8 cellular contexts compared by ENCODE assay signal in the genomic region with DNA sequence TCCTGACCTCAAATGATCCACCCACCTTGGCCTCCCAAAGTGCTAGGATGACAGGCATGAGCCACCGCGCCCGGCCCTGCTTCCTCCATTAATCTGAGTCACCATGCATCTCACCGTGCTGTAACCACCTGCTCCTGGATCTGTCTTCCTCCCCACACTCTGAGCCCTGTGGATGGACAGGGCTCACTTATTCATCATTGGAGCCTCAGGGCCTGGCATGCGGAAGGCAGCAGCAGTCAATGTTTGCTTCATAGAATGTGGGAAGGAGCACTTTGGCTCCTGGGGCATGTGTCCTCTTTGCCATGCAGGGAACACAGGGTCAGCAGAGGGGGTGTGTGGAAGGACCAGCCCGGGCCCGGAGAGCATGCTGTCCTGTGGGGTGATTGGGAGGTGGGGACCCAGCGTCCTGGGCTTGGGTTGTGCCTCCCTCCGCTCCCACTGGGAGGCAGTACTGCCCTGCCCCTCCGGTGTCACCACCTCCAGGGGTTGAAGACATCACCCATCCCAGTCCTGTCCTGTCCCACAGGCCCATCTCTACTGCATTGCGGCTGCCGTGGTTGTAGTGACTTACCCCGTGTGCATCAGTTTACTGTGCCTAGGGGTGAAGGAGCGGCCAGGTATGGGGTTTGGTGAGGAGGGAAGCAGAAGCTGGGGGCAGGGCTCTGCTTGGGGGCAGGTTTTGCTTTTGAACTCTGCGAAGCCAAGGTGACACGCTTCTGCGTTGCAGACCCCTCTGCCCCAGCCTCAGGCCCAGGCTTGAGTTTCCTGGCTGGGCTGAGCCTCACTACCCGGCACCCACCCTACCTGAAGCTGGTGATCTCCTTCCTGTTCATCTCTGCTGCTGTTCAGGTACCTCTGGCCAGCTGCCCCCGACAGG. TPM values are rescaled to one million over a fixed set of nuclear protein-coding genes. Genes with fewer than 3 reads are reported as not detected.
DNase-seq lines count a peak whose midpoint lies in the region; ATAC-seq and TF ChIP-seq lines count a peak whose summit lies in the region.

No MANE protein-coding gene starts in this region.

- no peak for ATAC-seq in GM18858 (IDR thresholded peaks at IDR 0.05; ENCODE audit: unreplicated experiment)

- H4K20me1 ChIP-seq in GM23248 (ENCODE audit: insufficient read depth) = no peaks in the 10 kb centered on the region

- no peak overlapping the region for H3K4me3 ChIP-seq in GM23248
- no peak overlapping the region for H3K4me3 ChIP-seq in WI38 (ENCODE audit: low read depth, low read length)

- H3K36me3 Mint-ChIP-seq in CD14-positive monocyte = peaks cover 20 to 24% of the 10 kb centered on the region in 2 donors

- no peak overlapping the region for H3K4me3 Mint-ChIP-seq in CD14-positive monocyte

- TF ChIP-seq CTCF in AG09319 (IDR thresholded peaks at IDR 0.05; ENCODE audit: low read depth, low read length) (0 out of 2 replicates have a peak, but pooled peaks have one; percentile 3), WI38 (IDR thresholded peaks at IDR 0.05; ENCODE audit: low read depth, low read length) (0 out of 2 replicates have a peak, but pooled peaks have one; percentile 6), CD14-positive monocyte (IDR thresholded peaks at IDR 0.05) (no peak)

- no peaks in the 10 kb centered on the region for H3K4me1 Mint-ChIP-seq in CD14-positive monocyte

- WGBS in GM23248 (ENCODE audit: low coverage in 1 of 2, low lambda C conversion rate in 2 of 2, missing lambda C conversion rate in 2 of 2), 2 experiments = 74 to 75% methylated on average over 19 of the region's 19 CpGs

- in situ Hi-C loops in GM23248 (cut with MboI) = no loop called here

- no peaks in the 10 kb centered on the region for H3K9me2 ChIP-seq in GM23248 (ENCODE audit: insufficient read depth)

- no peaks in the 10 kb centered on the region for H3K9me3 ChIP-seq in GM23248 (ENCODE audit: low read depth)

- H3K27me3 Mint-ChIP-seq in CD14-positive monocyte (ENCODE audit: low read depth in 3 of 3) = peaks cover 0 to 3% (median 2%) of the 10 kb centered on the region in 3 donors

- no peak overlapping the region for H3K9ac ChIP-seq in GM23248

- H3K4me1 ChIP-seq in GM23248 (ENCODE audit: insufficient read depth) = peaks cover 4% of the 10 kb centered on the region

- no peak for DNase-seq in AG09319 (ENCODE audit: extremely low read depth, low read depth)
- peak; percentile 19 for DNase-seq in GM23248
- peak; percentile 71 for DNase-seq in kidney tubule cell (ENCODE audit: low spot score)
- no peak for DNase-seq in occipital lobe (lab: John Stamatoyannopoulos, UW)
- DNase-seq in NCI-H1417 treated with DMSO at 0.1 percent for 48 hours (lab: John Stamatoyannopoulos, UW) = no peak
- no peak for DNase-seq in CD14-positive monocyte (ENCODE audit: low spot score)

- H3K27me3 ChIP-seq in GM23248 (replicated peaks; ENCODE audit: insufficient read depth) = no peaks in the 10 kb centered on the region

- H3K9me3 Mint-ChIP-seq in CD14-positive monocyte = no peaks in the 10 kb centered on the region

- H3K27ac ChIP-seq in GM23248 = no peak overlapping the region

- no peaks in the 10 kb centered on the region for H3F3A ChIP-seq in GM23248 (ENCODE audit: insufficient read depth)

- no peak overlapping the region for H3K4me2 ChIP-seq in GM23248 (ENCODE audit: unreplicated experiment)

- no peak overlapping the region for H2AFZ ChIP-seq in GM23248

- H3K27ac Mint-ChIP-seq in CD14-positive monocyte = no peak overlapping the region

- intact Hi-C loops in CD14-positive monocyte (cut with micrococcal nuclease) = no loop called here

- no peaks in the 10 kb centered on the region for H3K36me3 ChIP-seq in GM23248 (ENCODE audit: low read depth)

- no peaks in the 10 kb centered on the region for H3K79me2 ChIP-seq in GM23248 (ENCODE audit: insufficient read depth)

RNA-seq across cellular contexts. Expression of gene MFSD2B, which starts 11.5 kb away (rescaled TPM):
- under 0.01 TPM in 2 replicates for total RNA-seq in GM23248 (2014; rRNA removed; shearing (Covaris generic))
- polyA plus RNA-seq in GM23248 (2016; fragmentation: Nextera tagmentation; extraction: Ambion mirVana) (0.58 TPM in 1 of 2 replicates, not detected in the other), CD14-positive monocyte (under 1 TPM in 1 of 2 donors, not detected in 1; 0.46 TPM)
- total RNA-seq in occipital lobe = not detected

RNA-seq across cellular contexts. Expression of gene WDCP, which starts 25.8 kb away (rescaled TPM):
- total RNA-seq in GM23248 (2014; rRNA removed; shearing (Covaris generic)) = 6.1 and 7.6 TPM in 2 replicates
- polyA plus RNA-seq in GM23248 (2016; fragmentation: Nextera tagmentation; extraction: Ambion mirVana) = 3.8 and 4.2 TPM in 2 replicates
- total RNA-seq in occipital lobe = 23.7 TPM
- polyA plus RNA-seq in CD14-positive monocyte = 1 to 10 TPM in 1 of 2 donors, under 1 TPM in 1; 0.43 to 1.3 TPM

RNA-seq across cellular contexts. Expression of gene FKBP1B, which starts 28.2 kb away (rescaled TPM):
- total RNA-seq in GM23248 (2014; rRNA removed; shearing (Covaris generic)) = 1.0 and 7.5 TPM in 2 replicates
- polyA plus RNA-seq in GM23248 (2016; fragmentation: Nextera tagmentation; extraction: Ambion mirVana) = 7.0 and 8.7 TPM in 2 replicates
- total RNA-seq in occipital lobe = 60.0 TPM
- polyA plus RNA-seq in CD14-positive monocyte = 10 to 100 TPM in 1 of 2 donors, 1 to 10 TPM in 1; 7.2 to 10.1 TPM

RNA-seq across cellular contexts. Expression of gene SF3B6, which starts 54.8 kb away (rescaled TPM):
- total RNA-seq in GM23248 (2014; rRNA removed; shearing (Covaris generic)) = 101 and 129 TPM in 2 replicates
- polyA plus RNA-seq in GM23248 (2016; fragmentation: Nextera tagmentation; extraction: Ambion mirVana) (287 and 289 TPM in 2 replicates), CD14-positive monocyte (100 to 1,000 TPM; 146 to 172 TPM)
- 124 TPM for total RNA-seq in occipital lobe

Comparison
In these comparisons a context has a peak if more than half of its experiments do, and no peak if none do; other contexts are left out.
1. DNase-seq: peak in GM23248 (single experiment) and kidney tubule cell (single experiment); none in AG09319 (single experiment), occipital lobe (single experiment), NCI-H1417 treated with DMSO at 0.1 percent for 48 hours (single experiment) and CD14-positive monocyte (single experiment).